8 cellular contexts compared by ENCODE assay signal in the genomic region with DNA sequence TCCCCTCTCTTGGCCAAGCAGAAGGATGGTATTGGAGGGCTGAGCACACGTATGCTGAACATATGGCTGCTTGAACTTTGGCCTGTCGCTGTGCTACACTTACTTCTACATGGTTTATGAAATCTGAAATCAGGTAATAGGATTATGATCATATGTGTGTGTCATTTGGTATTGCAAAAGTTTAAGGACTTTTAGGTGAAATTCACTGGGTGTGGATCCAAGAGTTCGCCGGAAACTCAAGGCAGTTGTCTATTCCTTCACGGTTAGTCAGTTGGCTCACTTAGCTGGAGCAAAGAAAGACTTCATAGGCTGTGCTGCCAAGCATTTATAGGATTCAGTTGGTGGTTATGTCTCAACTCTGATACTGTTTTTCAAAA. TPM values are rescaled to one million over a fixed set of nuclear protein-coding genes. Genes with fewer than 3 reads are reported as not detected.
DNase-seq lines count a peak whose midpoint lies in the region; ATAC-seq, FAIRE-seq and TF ChIP-seq lines count a peak whose summit lies in the region.

No MANE protein-coding gene starts in this region.

- WGBS in pancreas, 2 donors = 25 to 30% methylated on average over 5 of the region's 5 CpGs

- POLR2A ChIA-PET in AG04449 (lab: Yijun Ruan, JAX) = interaction anchor here (0.7 to 3.0 kb wide), 5 partner anchors 9 to 67 kb away, joined by 3 to 49 read pairs (median 8); no protein-coding TSS in a partner anchor

- peaks cover 36% of the 10 kb centered on the region for H3K36me3 ChIP-seq in SK-N-MC (ENCODE audit: insufficient read depth, low read length)
- no peaks in the 10 kb centered on the region for H3K36me3 ChIP-seq in pancreas

- ATAC-seq in pancreas (peak in 2 of 4 donors; percentile 5 to 13), HG02970 (IDR thresholded peaks at IDR 0.05; ENCODE audit: low FRiP score, unreplicated experiment) (no peak)

- H3K4me3 ChIP-seq in AG04449 (ENCODE audit: low read depth, low read length) (peak overlapping the region; percentile 92), SK-N-MC (peak overlapping the region; percentile 91), pancreas (peak overlapping the region; percentile 62 to 90 (median 74))

- no peaks in the 10 kb centered on the region for H3K27me3 ChIP-seq in pancreas

- H3K4me1 ChIP-seq in pancreas = peaks cover 12 to 29% (median 17%) of the 10 kb centered on the region in 3 donors

- H3K9me3 ChIP-seq in SK-N-MC (ENCODE audit: low read depth, low read length) (no peaks in the 10 kb centered on the region), pancreas (no peaks in the 10 kb centered on the region)

- peak; percentile 31 for FAIRE-seq in GM12891 (lab: Jason Lieb, UNC)
- FAIRE-seq in pancreas (lab: Jason Lieb, UNC) = no peak

- H3K27ac ChIP-seq in SK-N-MC (peak overlapping the region; percentile 82), pancreas (peak overlapping the region; percentile 95 to 98 (median 96))

- intact Hi-C loops in pancreas (cut with DNase I) = no loop called here

- peak overlapping the region; percentile 88 for H3K9ac ChIP-seq in SK-N-MC (ENCODE audit: insufficient read length)

- TF ChIP-seq POLR2A in GM12891 (IDR thresholded peaks at IDR 0.05; ENCODE audit: low read depth, low read length) (no peak), erythroblast (IDR thresholded peaks at IDR 0.05; ENCODE audit: low read length) (no peak)

- TF ChIP-seq CTCF in AG04449 (IDR thresholded peaks at IDR 0.05; ENCODE audit: insufficient read depth, low read length, missing control alignments) = no peak
- TF ChIP-seq CTCF in pancreas (IDR thresholded peaks at IDR 0.05) = no peak

- CTCF ChIA-PET in AG04449 (lab: Yijun Ruan, JAX) = no interaction called here

- DNase-seq in AG04449 (ENCODE audit: low read depth, low spot score) (no peak), GM12891 (ENCODE audit: insufficient read length, low spot score) (no peak), SK-N-MC (ENCODE audit: low read depth, low spot score) (peak; percentile 59), erythroblast (lab: John Stamatoyannopoulos, UW) (peak; percentile 34 to 46), pancreas (peak in 2 of 6 donors; percentile 22 to 25), DMS79 treated with DMSO at 0.1 percent for 48 hours (lab: John Stamatoyannopoulos, UW) (no peak), NAMALWA (ENCODE audit: low spot score) (no peak)

TF ChIP-seq in GM12891, 5 proteins besides CTCF, POLR2A, EP300 and RAD21:
- TF ChIP-seq PAX5 (IDR thresholded peaks at IDR 0.05; ENCODE audit: insufficient read depth, low read length, severe bottlenecking) = no peak
- TF ChIP-seq TAF1 (IDR thresholded peaks at IDR 0.05; ENCODE audit: low read depth, low read length) = no peak
- no peak for TF ChIP-seq POU2F2 (IDR thresholded peaks at IDR 0.05; ENCODE audit: low read depth, low read length)
- TF ChIP-seq SPI1 (IDR thresholded peaks at IDR 0.05; ENCODE audit: low read depth, low read length) = no peak
- TF ChIP-seq POLR2AphosphoS5 (IDR thresholded peaks at IDR 0.05; ENCODE audit: low read depth, low read length) = no peak

RNA-seq across cellular contexts. Expression of gene UAP1, which starts 0.9 kb away (rescaled TPM):
- polyA plus RNA-seq in GM12891 (2012; ENCODE audit: low read depth, missing spikeins) = 19.4 TPM
- 10 to 100 TPM; 42.0 to 53.8 (median 47.5) TPM for total RNA-seq in pancreas
- polyA plus RNA-seq in pancreas = 10 to 100 TPM; 38.7 to 47.3 TPM

Comparison
In these comparisons a context has a peak if more than half of its experiments do, and no peak if none do; other contexts are left out.
1. DNase-seq: peak in SK-N-MC (single experiment) and erythroblast (2 of 2); none in AG04449 (single experiment), GM12891 (single experiment), DMS79 treated with DMSO at 0.1 percent for 48 hours (single experiment) and NAMALWA (single experiment).
2. Peak in every context shown above with its lines, with median percentiles within 50 percentile points of each other: H3K4me3 ChIP-seq.